Comparison of ENCODE assay signal across 10 cellular contexts in the genomic region with DNA sequence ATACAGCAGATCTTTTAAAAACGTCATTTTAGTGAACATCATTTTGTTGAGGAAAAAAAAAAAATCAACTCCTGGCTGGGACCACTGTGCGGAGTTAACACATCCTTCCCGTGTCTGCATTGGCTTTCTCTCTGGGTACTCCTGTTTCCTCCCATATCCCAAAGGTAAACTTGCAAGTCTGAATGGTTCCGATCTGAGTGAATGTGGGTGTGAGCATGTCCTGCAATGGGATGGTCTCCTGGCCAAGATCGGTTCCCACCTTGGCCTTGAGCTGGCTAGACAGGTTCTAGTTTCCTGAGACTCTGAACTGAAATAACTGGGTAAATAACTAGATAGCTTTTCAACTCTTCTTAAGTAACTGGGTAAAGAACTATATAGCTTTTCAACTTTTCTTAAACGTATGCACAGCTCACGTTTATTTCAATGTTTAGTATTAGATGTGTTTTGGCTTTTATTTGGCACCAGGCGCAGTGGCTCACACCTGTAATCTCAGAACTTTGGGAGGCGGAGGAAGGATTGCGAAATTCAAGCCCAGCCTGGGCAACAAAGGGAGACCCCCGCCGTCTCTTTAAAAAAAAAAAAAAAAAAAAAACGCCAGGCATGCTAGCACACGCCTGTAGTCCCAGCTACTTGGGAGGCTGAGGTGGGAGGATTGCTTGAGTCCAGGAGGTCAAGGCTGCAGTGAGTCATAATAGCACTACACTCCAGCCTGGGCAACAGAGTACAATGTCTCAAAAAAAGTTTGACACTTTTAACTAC. TPM values are rescaled to one million over a fixed set of nuclear protein-coding genes. Genes with fewer than 3 reads are reported as not detected.
DNase-seq lines count a peak whose midpoint lies in the region; ATAC-seq and TF ChIP-seq lines count a peak whose summit lies in the region.
"Had no signal": no experiment of that assay in that cellular context is flagged by ENCODE, and none has a peak within 500 bp of the region (broad histone marks: within the 10 kb centered on the region; RNA-seq: fewer than 3 reads in every experiment).

No MANE protein-coding gene starts in this region.

- H3K27ac ChIP-seq in HCT116 (ENCODE audit: low read depth, low read length) (no peak overlapping the region), left lung (no peak overlapping the region)

- H3K36me3 ChIP-seq in HCT116 (ENCODE audit: control insufficient read depth in 1 of 2, insufficient read depth in 2 of 2, low read length in 2 of 2) (peaks cover 10 to 29% of the 10 kb centered on the region in 2 experiments; a peak in 3 of 4 replicates), left lung (peaks cover 0 to 54% of the 10 kb centered on the region in 2 donors)

- H2AFZ ChIP-seq in HCT116 (ENCODE audit: low read depth, low read length, poor library complexity, severe bottlenecking), result no peak overlapping the region

- no peaks in the 10 kb centered on the region for H3K9me2 ChIP-seq in HCT116 (ENCODE audit: insufficient read depth)

- H3K9me3 ChIP-seq in HCT116 (ENCODE audit: control insufficient read depth in 1 of 2, insufficient read depth in 1 of 2, low read depth in 1 of 2, low read length in 2 of 2), result no peaks in the 10 kb centered on the region
- H3K9me3 ChIP-seq in left lung, result no peaks in the 10 kb centered on the region

- peaks cover 62% of the 10 kb centered on the region for H3K79me2 ChIP-seq in HCT116 (ENCODE audit: insufficient read depth, low read length)

- H3K9ac ChIP-seq in HCT116 (ENCODE audit: low read length), result no peak overlapping the region

- no peak for TF ChIP-seq RAD21 in HCT116 (IDR thresholded peaks at IDR 0.05; ENCODE audit: low read depth)

- H3K4me3 ChIP-seq in HCT116 (replicated peaks in 1 of 2; ENCODE audit: low read depth in 1 of 2, low read length in 2 of 2) (no peak overlapping the region), left lung (no peak overlapping the region)

- no peaks in the 10 kb centered on the region for H3K9me3 Mint-ChIP-seq in Calu3 (ENCODE audit: low read depth, unreplicated experiment)
- no peaks in the 10 kb centered on the region for H3K9me3 Mint-ChIP-seq in activated naive CD8-positive, alpha-beta T cell treated with anti-CD3 and anti-CD28 coated beads, Interleukin-2, amount 10 ng/mL, durations not matched to agents 7 days and 5 days
- H3K9me3 Mint-ChIP-seq: activated naive CD4-positive, alpha-beta T cell treated with anti-CD3 and anti-CD28 coated beads, Interleukin-2, amount 50 U/mL, for 72 hours had no signal

- H3K27me3 Mint-ChIP-seq in Calu3 (ENCODE audit: unreplicated experiment), result no peaks in the 10 kb centered on the region
- no peaks in the 10 kb centered on the region for H3K27me3 Mint-ChIP-seq in activated naive CD8-positive, alpha-beta T cell treated with anti-CD3 and anti-CD28 coated beads, Interleukin-2, amount 10 ng/mL, durations not matched to agents 7 days and 5 days

- BruUV-seq in Calu3 (replicated peaks; lab: Mats Ljungman, UMichigan), result TSS peak; percentile 3
- BruUV-seq in HCT116 (replicated peaks; lab: Mats Ljungman, UMichigan), result TSS peak; percentile 1

- DNase-seq in Calu3, result no peak
- no peak for DNase-seq in HCT116 (ENCODE audit: low read depth, low spot score)
- DNase-seq in activated naive CD8-positive, alpha-beta T cell treated with anti-CD3 and anti-CD28 coated beads, Interleukin-2, amount 10 ng/mL, durations not matched to agents 7 days and 5 days, result no peak
- no peak for DNase-seq in left lung
- no peak for DNase-seq in kidney tubule cell (ENCODE audit: low spot score)
- no peak for DNase-seq in activated CD4-positive, CD25-positive, alpha-beta regulatory T cell (lab: John Stamatoyannopoulos, UW)
- DNase-seq in GM10248 (ENCODE audit: extremely low spot score), result no peak
- DNase-seq: SHP77 treated with DMSO at 0.1 percent for 48 hours, substantia nigra had no signal

- RAD21 ChIA-PET in HCT116 (lab: Charles Lee; ENCODE audit: low non-redundant PET in 1 of 2, low total read pairs in 2 of 2, uncharacterized antibody in 2 of 2, unreplicated experiment in 2 of 2), result no interaction called here

- peaks cover 21% of the 10 kb centered on the region; the same call in 1 of the 2 replicates for H4K20me1 ChIP-seq in HCT116 (ENCODE audit: insufficient read depth)

- POLR2A ChIA-PET in HCT116 (lab: Charles Lee), result no interaction called here
- POLR2A ChIA-PET in activated naive CD8-positive, alpha-beta T cell treated with anti-CD3 and anti-CD28 coated beads, Interleukin-2, amount 10 ng/mL, durations not matched to agents 7 days and 5 days (lab: Charles Lee), result interaction anchor here (0.6 kb wide), 1 partner anchor 88 kb away, joined by 3 read pairs; no protein-coding TSS in a partner anchor
- POLR2A ChIA-PET in GM10248 (lab: Yijun Ruan, JAX), result interaction anchor here (0.7 kb wide), 1 partner anchor 61 kb away, joined by 5 read pairs; no protein-coding TSS in a partner anchor

- intact Hi-C loops in Calu3 (cut with micrococcal nuclease; ENCODE audit: unreplicated experiment), result loop anchor here (5.0 kb wide), 1 partner anchor 61 kb away; no protein-coding TSS in a partner anchor
- intact Hi-C loops in HCT116 (cut with micrococcal nuclease), result no loop called here
- intact Hi-C loops in left lung (cut with DNase I), result no loop called here

- no peak overlapping the region for H3K27ac Mint-ChIP-seq in Calu3 (ENCODE audit: unreplicated experiment)
- peak overlapping the region; percentile 63 for H3K27ac Mint-ChIP-seq in activated naive CD8-positive, alpha-beta T cell treated with anti-CD3 and anti-CD28 coated beads, Interleukin-2, amount 10 ng/mL, durations not matched to agents 7 days and 5 days

- peaks cover 76% of the 10 kb centered on the region for H3K36me3 Mint-ChIP-seq in Calu3 (ENCODE audit: insufficient read depth, unreplicated experiment)
- H3K36me3 Mint-ChIP-seq in activated naive CD8-positive, alpha-beta T cell treated with anti-CD3 and anti-CD28 coated beads, Interleukin-2, amount 10 ng/mL, durations not matched to agents 7 days and 5 days, result peaks cover 26% of the 10 kb centered on the region

- H3K27me3 ChIP-seq in HCT116 (ENCODE audit: insufficient read depth, low read length) (no peaks in the 10 kb centered on the region), left lung (no peaks in the 10 kb centered on the region)

- no peak for TF ChIP-seq POLR2A in HCT116 (IDR thresholded peaks at IDR 0.05; ENCODE audit: borderline replicate concordance, extremely low read depth, insufficient read depth, insufficient read length)

- TF ChIP-seq CTCF in Calu3 (IDR thresholded peaks at IDR 0.05; ENCODE audit: unreplicated experiment) (no peak), HCT116 (IDR thresholded peaks at IDR 0.05 in 2 of 3, conservative IDR thresholded peaks at IDR 0.05 in 1 of 3; ENCODE audit: borderline replicate concordance in 1 of 3, insufficient read depth in 1 of 3, low read depth in 2 of 3, low read length in 2 of 3) (no peak), left lung (IDR thresholded peaks at IDR 0.05) (no peak), GM10248 (IDR thresholded peaks at IDR 0.05; ENCODE audit: control extremely low read depth, extremely low read depth, low read depth, missing control alignments) (no peak)

- no peak overlapping the region for H3K4me2 ChIP-seq in HCT116 (ENCODE audit: low read length)

- H3K4me1 Mint-ChIP-seq in Calu3 (ENCODE audit: low read depth, unreplicated experiment), result peaks cover 8% of the 10 kb centered on the region
- H3K4me1 Mint-ChIP-seq in activated naive CD8-positive, alpha-beta T cell treated with anti-CD3 and anti-CD28 coated beads, Interleukin-2, amount 10 ng/mL, durations not matched to agents 7 days and 5 days, result peaks cover 12% of the 10 kb centered on the region

- ATAC-seq in HCT116 (no peak), left lung (peak; percentile 76)
- no peak for ATAC-seq in activated naive CD8-positive, alpha-beta T cell treated with anti-CD3 and anti-CD28 coated beads, Interleukin-2, amount 10 ng/mL, durations not matched to agents 7 days and 5 days (ENCODE audit: low read depth)

- CTCF ChIA-PET in Calu3 (lab: Charles Lee), result interaction anchor here (0.6 to 0.7 kb wide), 3 partner anchors 44 to 142 kb away, joined by 3 to 8 read pairs (median 4); no protein-coding TSS in a partner anchor
- CTCF ChIA-PET in HCT116 (lab: Charles Lee), result no interaction called here
- CTCF ChIA-PET in GM10248 (lab: Yijun Ruan, JAX), result no interaction called here

- H3K4me3 Mint-ChIP-seq in Calu3 (ENCODE audit: low read depth, unreplicated experiment), result no peak overlapping the region
- H3K4me3 Mint-ChIP-seq in activated naive CD8-positive, alpha-beta T cell treated with anti-CD3 and anti-CD28 coated beads, Interleukin-2, amount 10 ng/mL, durations not matched to agents 7 days and 5 days, result no peak overlapping the region

- H3K4me1 ChIP-seq in HCT116 (ENCODE audit: control insufficient read depth in 1 of 2, insufficient read depth in 2 of 2, low read length in 2 of 2) (no peaks in the 10 kb centered on the region), left lung (peaks cover 0 to 9% of the 10 kb centered on the region in 2 donors)

TF ChIP-seq in HCT116, 20 proteins besides CTCF, POLR2A, EP300 and RAD21 (continues in another document):
- TF ChIP-seq, protein P1, sequence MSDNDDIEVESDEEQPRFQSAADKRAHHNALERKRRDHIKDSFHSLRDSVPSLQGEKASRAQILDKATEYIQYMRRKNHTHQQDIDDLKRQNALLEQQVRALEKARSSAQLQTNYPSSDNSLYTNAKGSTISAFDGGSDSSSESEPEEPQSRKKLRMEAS (IDR thresholded peaks at IDR 0.05), result no peak
- TF ChIP-seq, protein P2, sequence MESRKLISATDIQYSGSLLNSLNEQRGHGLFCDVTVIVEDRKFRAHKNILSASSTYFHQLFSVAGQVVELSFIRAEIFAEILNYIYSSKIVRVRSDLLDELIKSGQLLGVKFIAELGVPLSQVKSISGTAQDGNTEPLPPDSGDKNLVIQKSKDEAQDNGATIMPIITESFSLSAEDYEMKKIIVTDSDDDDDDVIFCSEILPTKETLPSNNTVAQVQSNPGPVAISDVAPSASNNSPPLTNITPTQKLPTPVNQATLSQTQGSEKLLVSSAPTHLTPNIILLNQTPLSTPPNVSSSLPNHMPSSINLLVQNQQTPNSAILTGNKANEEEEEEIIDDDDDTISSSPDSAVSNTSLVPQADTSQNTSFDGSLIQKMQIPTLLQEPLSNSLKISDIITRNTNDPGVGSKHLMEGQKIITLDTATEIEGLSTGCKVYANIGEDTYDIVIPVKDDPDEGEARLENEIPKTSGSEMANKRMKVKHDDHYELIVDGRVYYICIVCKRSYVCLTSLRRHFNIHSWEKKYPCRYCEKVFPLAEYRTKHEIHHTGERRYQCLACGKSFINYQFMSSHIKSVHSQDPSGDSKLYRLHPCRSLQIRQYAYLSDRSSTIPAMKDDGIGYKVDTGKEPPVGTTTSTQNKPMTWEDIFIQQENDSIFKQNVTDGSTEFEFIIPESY (IDR thresholded peaks at IDR 0.05; ENCODE audit: extremely low read depth, insufficient replicate concordance, low read length), result no peak
- TF ChIP-seq EZH2phosphoT487 (IDR thresholded peaks at IDR 0.05; ENCODE audit: borderline replicate concordance), result no peak
- no peak for TF ChIP-seq ZFX (IDR thresholded peaks at IDR 0.05)
- no peak for TF ChIP-seq SP1 (IDR thresholded peaks at IDR 0.05; ENCODE audit: low read depth)

RNA-seq across cellular contexts. Expression of a gene that starts 14.0 kb away (rescaled TPM):
- total RNA-seq in Calu3 (2022), result 225 and 252 TPM in 2 replicates
- 267 TPM for total RNA-seq in HCT116 (2021; ENCODE audit: unreplicated experiment)
- 195 and 211 TPM in 2 replicates for polyA plus RNA-seq in HCT116 (2012)
- total RNA-seq in activated naive CD8-positive, alpha-beta T cell treated with anti-CD3 and anti-CD28 coated beads, Interleukin-2, amount 10 ng/mL, durations not matched to agents 7 days and 5 days, result 100 to 1,000 TPM; 252 to 260 TPM
- total RNA-seq in left lung, result 100 to 1,000 TPM; 102 to 121 TPM
